In the genomic region with DNA sequence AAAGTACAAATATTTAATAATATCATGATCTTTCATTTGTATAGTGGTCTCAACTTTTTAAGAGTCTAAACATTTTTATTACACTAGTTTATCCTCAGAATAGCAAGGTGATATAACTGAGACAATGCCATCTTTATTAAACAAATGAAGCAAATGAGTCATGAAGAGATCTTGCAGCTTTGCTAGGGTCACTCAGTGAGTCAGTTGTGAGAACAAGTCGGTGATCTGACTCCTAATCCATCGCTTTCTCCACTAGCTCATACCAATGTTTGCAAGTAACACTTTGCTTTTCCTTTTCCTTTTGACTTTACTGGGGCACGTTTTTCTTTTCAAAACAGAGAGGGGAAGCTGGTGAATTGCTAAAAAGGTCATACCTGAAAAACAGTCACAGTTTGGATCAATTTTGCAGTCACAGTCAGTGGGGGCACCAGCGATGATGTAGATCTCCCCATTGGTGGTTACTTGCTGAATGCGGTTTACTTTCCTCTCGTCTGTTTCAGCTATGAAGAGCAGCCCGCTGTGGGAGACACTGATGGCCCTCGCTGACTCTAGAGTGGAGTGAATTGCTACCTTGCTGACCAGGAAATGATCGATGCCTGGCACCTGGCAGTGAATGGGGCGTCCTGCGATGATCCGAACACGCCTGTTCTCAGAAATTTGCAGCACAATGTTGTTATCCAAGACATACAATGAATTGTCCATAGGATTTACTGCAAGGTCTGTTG, we compare ENCODE assay signal across 2 cellular contexts.
TF ChIP-seq lines count a peak whose summit lies in the region.

No MANE protein-coding gene starts in this region.

TF ChIP-seq in GM23338, 12 proteins besides CTCF, POLR2A, EP300 and RAD21:
- TF ChIP-seq, protein P1, sequence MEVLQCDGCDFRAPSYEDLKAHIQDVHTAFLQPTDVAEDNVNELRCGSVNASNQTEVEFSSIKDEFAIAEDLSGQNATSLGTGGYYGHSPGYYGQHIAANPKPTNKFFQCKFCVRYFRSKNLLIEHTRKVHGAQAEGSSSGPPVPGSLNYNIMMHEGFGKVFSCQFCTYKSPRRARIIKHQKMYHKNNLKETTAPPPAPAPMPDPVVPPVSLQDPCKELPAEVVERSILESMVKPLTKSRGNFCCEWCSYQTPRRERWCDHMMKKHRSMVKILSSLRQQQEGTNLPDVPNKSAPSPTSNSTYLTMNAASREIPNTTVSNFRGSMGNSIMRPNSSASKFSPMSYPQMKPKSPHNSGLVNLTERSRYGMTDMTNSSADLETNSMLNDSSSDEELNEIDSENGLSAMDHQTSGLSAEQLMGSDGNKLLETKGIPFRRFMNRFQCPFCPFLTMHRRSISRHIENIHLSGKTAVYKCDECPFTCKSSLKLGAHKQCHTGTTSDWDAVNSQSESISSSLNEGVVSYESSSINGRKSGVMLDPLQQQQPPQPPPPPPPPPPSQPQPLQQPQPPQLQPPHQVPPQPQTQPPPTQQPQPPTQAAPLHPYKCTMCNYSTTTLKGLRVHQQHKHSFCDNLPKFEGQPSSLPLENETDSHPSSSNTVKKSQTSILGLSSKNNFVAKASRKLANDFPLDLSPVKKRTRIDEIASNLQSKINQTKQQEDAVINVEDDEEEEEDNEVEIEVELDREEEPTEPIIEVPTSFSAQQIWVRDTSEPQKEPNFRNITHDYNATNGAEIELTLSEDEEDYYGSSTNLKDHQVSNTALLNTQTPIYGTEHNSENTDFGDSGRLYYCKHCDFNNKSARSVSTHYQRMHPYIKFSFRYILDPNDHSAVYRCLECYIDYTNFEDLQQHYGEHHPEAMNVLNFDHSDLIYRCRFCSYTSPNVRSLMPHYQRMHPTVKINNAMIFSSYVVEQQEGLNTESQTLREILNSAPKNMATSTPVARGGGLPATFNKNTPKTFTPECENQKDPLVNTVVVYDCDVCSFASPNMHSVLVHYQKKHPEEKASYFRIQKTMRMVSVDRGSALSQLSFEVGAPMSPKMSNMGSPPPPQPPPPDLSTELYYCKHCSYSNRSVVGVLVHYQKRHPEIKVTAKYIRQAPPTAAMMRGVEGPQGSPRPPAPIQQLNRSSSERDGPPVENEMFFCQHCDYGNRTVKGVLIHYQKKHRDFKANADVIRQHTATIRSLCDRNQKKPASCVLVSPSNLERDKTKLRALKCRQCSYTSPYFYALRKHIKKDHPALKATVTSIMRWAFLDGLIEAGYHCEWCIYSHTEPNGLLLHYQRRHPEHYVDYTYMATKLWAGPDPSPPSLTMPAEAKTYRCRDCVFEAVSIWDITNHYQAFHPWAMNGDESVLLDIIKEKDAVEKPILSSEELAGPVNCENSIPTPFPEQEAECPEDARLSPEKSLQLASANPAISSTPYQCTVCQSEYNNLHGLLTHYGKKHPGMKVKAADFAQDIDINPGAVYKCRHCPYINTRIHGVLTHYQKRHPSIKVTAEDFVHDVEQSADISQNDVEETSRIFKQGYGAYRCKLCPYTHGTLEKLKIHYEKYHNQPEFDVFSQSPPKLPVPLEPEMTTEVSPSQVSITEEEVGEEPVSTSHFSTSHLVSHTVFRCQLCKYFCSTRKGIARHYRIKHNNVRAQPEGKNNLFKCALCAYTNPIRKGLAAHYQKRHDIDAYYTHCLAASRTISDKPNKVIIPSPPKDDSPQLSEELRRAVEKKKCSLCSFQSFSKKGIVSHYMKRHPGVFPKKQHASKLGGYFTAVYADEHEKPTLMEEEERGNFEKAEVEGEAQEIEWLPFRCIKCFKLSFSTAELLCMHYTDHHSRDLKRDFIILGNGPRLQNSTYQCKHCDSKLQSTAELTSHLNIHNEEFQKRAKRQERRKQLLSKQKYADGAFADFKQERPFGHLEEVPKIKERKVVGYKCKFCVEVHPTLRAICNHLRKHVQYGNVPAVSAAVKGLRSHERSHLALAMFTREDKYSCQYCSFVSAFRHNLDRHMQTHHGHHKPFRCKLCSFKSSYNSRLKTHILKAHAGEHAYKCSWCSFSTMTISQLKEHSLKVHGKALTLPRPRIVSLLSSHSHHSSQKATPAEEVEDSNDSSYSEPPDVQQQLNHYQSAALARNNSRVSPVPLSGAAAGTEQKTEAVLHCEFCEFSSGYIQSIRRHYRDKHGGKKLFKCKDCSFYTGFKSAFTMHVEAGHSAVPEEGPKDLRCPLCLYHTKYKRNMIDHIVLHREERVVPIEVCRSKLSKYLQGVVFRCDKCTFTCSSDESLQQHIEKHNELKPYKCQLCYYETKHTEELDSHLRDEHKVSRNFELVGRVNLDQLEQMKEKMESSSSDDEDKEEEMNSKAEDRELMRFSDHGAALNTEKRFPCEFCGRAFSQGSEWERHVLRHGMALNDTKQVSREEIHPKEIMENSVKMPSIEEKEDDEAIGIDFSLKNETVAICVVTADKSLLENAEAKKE (CRISPR knock-in tag; IDR thresholded peaks at IDR 0.05): no peak
- TF ChIP-seq CREB1 (CRISPR knock-in tag; IDR thresholded peaks at IDR 0.05; ENCODE audit: low read depth): no peak
- no peak for TF ChIP-seq EZH2phosphoT487 (IDR thresholded peaks at IDR 0.05; ENCODE audit: unreplicated experiment)
- TF ChIP-seq, protein P2, sequence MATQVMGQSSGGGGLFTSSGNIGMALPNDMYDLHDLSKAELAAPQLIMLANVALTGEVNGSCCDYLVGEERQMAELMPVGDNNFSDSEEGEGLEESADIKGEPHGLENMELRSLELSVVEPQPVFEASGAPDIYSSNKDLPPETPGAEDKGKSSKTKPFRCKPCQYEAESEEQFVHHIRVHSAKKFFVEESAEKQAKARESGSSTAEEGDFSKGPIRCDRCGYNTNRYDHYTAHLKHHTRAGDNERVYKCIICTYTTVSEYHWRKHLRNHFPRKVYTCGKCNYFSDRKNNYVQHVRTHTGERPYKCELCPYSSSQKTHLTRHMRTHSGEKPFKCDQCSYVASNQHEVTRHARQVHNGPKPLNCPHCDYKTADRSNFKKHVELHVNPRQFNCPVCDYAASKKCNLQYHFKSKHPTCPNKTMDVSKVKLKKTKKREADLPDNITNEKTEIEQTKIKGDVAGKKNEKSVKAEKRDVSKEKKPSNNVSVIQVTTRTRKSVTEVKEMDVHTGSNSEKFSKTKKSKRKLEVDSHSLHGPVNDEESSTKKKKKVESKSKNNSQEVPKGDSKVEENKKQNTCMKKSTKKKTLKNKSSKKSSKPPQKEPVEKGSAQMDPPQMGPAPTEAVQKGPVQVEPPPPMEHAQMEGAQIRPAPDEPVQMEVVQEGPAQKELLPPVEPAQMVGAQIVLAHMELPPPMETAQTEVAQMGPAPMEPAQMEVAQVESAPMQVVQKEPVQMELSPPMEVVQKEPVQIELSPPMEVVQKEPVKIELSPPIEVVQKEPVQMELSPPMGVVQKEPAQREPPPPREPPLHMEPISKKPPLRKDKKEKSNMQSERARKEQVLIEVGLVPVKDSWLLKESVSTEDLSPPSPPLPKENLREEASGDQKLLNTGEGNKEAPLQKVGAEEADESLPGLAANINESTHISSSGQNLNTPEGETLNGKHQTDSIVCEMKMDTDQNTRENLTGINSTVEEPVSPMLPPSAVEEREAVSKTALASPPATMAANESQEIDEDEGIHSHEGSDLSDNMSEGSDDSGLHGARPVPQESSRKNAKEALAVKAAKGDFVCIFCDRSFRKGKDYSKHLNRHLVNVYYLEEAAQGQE (IDR thresholded peaks at IDR 0.05; ENCODE audit: unreplicated experiment): no peak
- TF ChIP-seq, protein P3, sequence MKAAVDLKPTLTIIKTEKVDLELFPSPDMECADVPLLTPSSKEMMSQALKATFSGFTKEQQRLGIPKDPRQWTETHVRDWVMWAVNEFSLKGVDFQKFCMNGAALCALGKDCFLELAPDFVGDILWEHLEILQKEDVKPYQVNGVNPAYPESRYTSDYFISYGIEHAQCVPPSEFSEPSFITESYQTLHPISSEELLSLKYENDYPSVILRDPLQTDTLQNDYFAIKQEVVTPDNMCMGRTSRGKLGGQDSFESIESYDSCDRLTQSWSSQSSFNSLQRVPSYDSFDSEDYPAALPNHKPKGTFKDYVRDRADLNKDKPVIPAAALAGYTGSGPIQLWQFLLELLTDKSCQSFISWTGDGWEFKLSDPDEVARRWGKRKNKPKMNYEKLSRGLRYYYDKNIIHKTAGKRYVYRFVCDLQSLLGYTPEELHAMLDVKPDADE (IDR thresholded peaks at IDR 0.05): no peak
- no peak for TF ChIP-seq STAT1 (IDR thresholded peaks at IDR 0.05; ENCODE audit: unreplicated experiment)
- no peak for TF ChIP-seq POLR2AphosphoS5 (IDR thresholded peaks at IDR 0.05; ENCODE audit: low read depth)
- TF ChIP-seq EZH2 (IDR thresholded peaks at IDR 0.05; ENCODE audit: low read depth, unreplicated experiment): no peak

TF ChIP-seq in H1, 55 proteins besides CTCF, POLR2A, EP300 and RAD21:
- TF ChIP-seq CTBP2 (IDR thresholded peaks at IDR 0.05; ENCODE audit: borderline replicate concordance, insufficient read depth, insufficient read length, low read length): no peak
- no peak for TF ChIP-seq ZNF274 (IDR thresholded peaks at IDR 0.05; ENCODE audit: borderline replicate concordance, extremely low read depth, low read length)
- no peak for TF ChIP-seq SAP30 (IDR thresholded peaks at IDR 0.05; ENCODE audit: insufficient read depth, insufficient replicate concordance, low read length)
- TF ChIP-seq BRCA1 (IDR thresholded peaks at IDR 0.05; ENCODE audit: low read depth, low read length): no peak
- TF ChIP-seq, protein P4, sequence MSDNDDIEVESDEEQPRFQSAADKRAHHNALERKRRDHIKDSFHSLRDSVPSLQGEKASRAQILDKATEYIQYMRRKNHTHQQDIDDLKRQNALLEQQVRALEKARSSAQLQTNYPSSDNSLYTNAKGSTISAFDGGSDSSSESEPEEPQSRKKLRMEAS (IDR thresholded peaks at IDR 0.05): no peak
- TF ChIP-seq CHD2 (IDR thresholded peaks at IDR 0.05; ENCODE audit: low read length): no peak
- no peak for TF ChIP-seq SP2 (IDR thresholded peaks at IDR 0.05; ENCODE audit: low read length)
- no peak for TF ChIP-seq SIN3A (conservative IDR thresholded peaks at IDR 0.05 in 1 of 2, IDR thresholded peaks at IDR 0.05 in 1 of 2; ENCODE audit: low read depth in 1 of 2, low read length in 2 of 2)
- no peak for TF ChIP-seq CEBPB (IDR thresholded peaks at IDR 0.05; ENCODE audit: low read depth, low read length)
- TF ChIP-seq TAF7 (optimal IDR thresholded peaks at IDR 0.05; ENCODE audit: borderline replicate concordance, low read depth, low read length): no peak
TF ChIP-seq in H1: peak in this region for 0.
